9 cellular contexts compared by ENCODE assay signal in genomic region chr1:21647431-21648373, GRCh38. TPM values are rescaled to one million over a fixed set of nuclear protein-coding genes. Genes with fewer than 3 reads are reported as not detected.
DNase-seq lines count a peak whose midpoint lies in the region; ATAC-seq and TF ChIP-seq lines count a peak whose summit lies in the region.
"Had no signal": no experiment of that assay in that cellular context is flagged by ENCODE, and none has a peak within 500 bp of the region (broad histone marks: within the 10 kb centered on the region; RNA-seq: fewer than 3 reads in every experiment).

No MANE protein-coding gene starts in this region.

- H3K4me3 Mint-ChIP-seq in activated T-cell treated with anti-CD3 and anti-CD28 coated beads, Interleukin-2, amount 50 U/mL, for 24 hours: no peak overlapping the region

- no peaks in the 10 kb centered on the region for H3K9me3 Mint-ChIP-seq in activated T-cell treated with anti-CD3 and anti-CD28 coated beads, Interleukin-2, amount 50 U/mL, for 24 hours

- peaks cover 14% of the 10 kb centered on the region for H3K4me1 Mint-ChIP-seq in activated T-cell treated with anti-CD3 and anti-CD28 coated beads, Interleukin-2, amount 50 U/mL, for 24 hours (ENCODE audit: low read depth)

- TF ChIP-seq CTCF in fibroblast of mammary gland (conservative IDR thresholded peaks at IDR 0.05; ENCODE audit: control insufficient read depth, insufficient read depth, low read depth, low read length) (no peak), esophagus muscularis mucosa (IDR thresholded peaks at IDR 0.05) (no peak)

- no peaks in the 10 kb centered on the region for H3K36me3 Mint-ChIP-seq in activated T-cell treated with anti-CD3 and anti-CD28 coated beads, Interleukin-2, amount 50 U/mL, for 24 hours (ENCODE audit: low read depth)

- peaks cover 16% of the 10 kb centered on the region for H3K27me3 ChIP-seq in SJSA1 (replicated peaks)
- peaks cover 0 to 82% (median 5%) of the 10 kb centered on the region in 4 donors for H3K27me3 ChIP-seq in esophagus muscularis mucosa

- H3K9me3 ChIP-seq in SJSA1 (replicated peaks) (no peaks in the 10 kb centered on the region), esophagus muscularis mucosa (no peaks in the 10 kb centered on the region)

- H3K36me3 ChIP-seq in SJSA1: no peaks in the 10 kb centered on the region
- H3K36me3 ChIP-seq in esophagus muscularis mucosa: no peaks in the 10 kb centered on the region

- no peak for TF ChIP-seq EP300 in esophagus muscularis mucosa (IDR thresholded peaks at IDR 0.05)

- H3K27me3 Mint-ChIP-seq in activated T-cell treated with anti-CD3 and anti-CD28 coated beads, Interleukin-2, amount 50 U/mL, for 24 hours: peaks cover 57% of the 10 kb centered on the region

- peak; percentile 45 for DNase-seq in activated T-cell treated with anti-CD3 and anti-CD28 coated beads, Interleukin-2, amount 50 U/mL, for 24 hours
- DNase-seq in activated T-cell treated with anti-CD3 and anti-CD28 coated beads for 4 hours (no peak), SJSA1 (ENCODE audit: low read depth in 1 of 2, low spot score in 2 of 2) (peak; percentile 31 to 77), fibroblast of mammary gland (ENCODE audit: low read depth) (peak; percentile 59), NCI-H446 (lab: John Stamatoyannopoulos, UW) (no peak), esophagus muscularis mucosa (ENCODE audit: extremely low spot score) (no peak)
- peak; percentile 15 to 51 (median 27) for DNase-seq in stimulated activated CD4-positive, alpha-beta T cell treated with anti-CD3 and anti-CD28 coated beads, TNF-alpha, amount 100 ng/mL, for 48 hours (ENCODE audit: low read depth in 3 of 3)
- DNase-seq: NCI-H1105 treated with DMSO at 0.1 percent for 48 hours had no signal

- H3K4me3 ChIP-seq in SJSA1: no peak overlapping the region
- H3K4me3 ChIP-seq in fibroblast of mammary gland (ENCODE audit: control insufficient read depth, low read depth, low read length): no peak overlapping the region
- no peak overlapping the region for H3K4me3 ChIP-seq in esophagus muscularis mucosa

- no peak overlapping the region for H3K27ac Mint-ChIP-seq in activated T-cell treated with anti-CD3 and anti-CD28 coated beads, Interleukin-2, amount 50 U/mL, for 24 hours

- H3K27ac ChIP-seq in SJSA1: no peak overlapping the region
- H3K27ac ChIP-seq in esophagus muscularis mucosa (replicated peaks in 1 of 4): no peak overlapping the region

- WGBS in esophagus muscularis mucosa: 57% methylated on average over 11 of the region's 19 CpGs

- intact Hi-C loops in esophagus muscularis mucosa (cut with DNase I): no loop called here

- no peak for TF ChIP-seq POLR2A in esophagus muscularis mucosa (IDR thresholded peaks at IDR 0.05; ENCODE audit: low read depth)

- no peak for ATAC-seq in HG03159 (IDR thresholded peaks at IDR 0.05; ENCODE audit: unreplicated experiment)

- H3K4me1 ChIP-seq in SJSA1 (replicated peaks) (peaks cover 6% of the 10 kb centered on the region), esophagus muscularis mucosa (peaks cover 9 to 19% (median 18%) of the 10 kb centered on the region in 4 donors)

RNA-seq across cellular contexts. Expression of gene RAP1GAP, which starts 21.5 kb away (rescaled TPM):
- 0.03 and 0.08 TPM in 2 replicates for total RNA-seq in SJSA1 (2014; rRNA removed; shearing (Covaris generic))
- under 1 TPM; 0.33 to 0.83 (median 0.56) TPM for total RNA-seq in esophagus muscularis mucosa

Comparison
In these comparisons a context has a peak if more than half of its experiments do, and no peak if none do; other contexts are left out.
1. DNase-seq: peak in activated T-cell treated with anti-CD3 and anti-CD28 coated beads, Interleukin-2, amount 50 U/mL, for 24 hours (single experiment), SJSA1 (2 of 2), fibroblast of mammary gland (single experiment) and stimulated activated CD4-positive, alpha-beta T cell treated with anti-CD3 and anti-CD28 coated beads, TNF-alpha, amount 100 ng/mL, for 48 hours (3 of 3); none in activated T-cell treated with anti-CD3 and anti-CD28 coated beads for 4 hours (single experiment), NCI-H446 (0 of 2) and esophagus muscularis mucosa (single experiment).